ENCODE assay signal across 1 cellular context in the genomic region with DNA sequence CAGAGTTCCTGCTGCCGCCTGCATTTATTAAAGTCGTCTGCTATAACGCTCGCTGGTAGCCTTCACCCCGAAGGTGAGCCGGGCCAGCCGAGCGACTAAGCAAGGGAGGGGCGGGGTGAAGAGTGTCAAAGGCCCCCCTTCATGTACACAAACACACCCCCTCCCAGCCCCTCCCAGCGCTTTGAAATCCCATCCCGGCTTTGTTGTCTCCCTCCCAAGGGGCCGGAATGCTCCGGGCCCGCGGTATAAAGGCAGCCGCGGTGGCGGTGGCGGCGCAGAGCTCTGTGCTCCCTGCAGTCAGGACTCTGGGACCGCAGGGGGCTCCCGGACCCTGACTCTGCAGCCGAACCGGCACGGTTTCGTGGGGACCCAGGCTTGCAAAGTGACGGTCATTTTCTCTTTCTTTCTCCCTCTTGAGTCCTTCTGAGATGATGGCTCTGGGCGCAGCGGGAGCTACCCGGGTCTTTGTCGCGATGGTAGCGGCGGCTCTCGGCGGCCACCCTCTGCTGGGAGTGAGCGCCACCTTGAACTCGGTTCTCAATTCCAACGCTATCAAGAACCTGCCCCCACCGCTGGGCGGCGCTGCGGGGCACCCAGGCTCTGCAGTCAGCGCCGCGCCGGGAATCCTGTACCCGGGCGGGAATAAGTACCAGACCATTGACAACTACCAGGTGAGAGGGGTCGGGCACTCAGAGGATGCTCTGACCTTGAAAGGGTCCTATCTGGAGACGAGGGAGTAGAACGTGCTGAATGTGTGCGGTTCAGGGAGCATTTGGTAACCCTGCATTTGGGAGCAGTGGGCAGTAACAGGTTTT.
TF ChIP-seq lines count a peak whose summit lies in the region.

A gene with protein sequence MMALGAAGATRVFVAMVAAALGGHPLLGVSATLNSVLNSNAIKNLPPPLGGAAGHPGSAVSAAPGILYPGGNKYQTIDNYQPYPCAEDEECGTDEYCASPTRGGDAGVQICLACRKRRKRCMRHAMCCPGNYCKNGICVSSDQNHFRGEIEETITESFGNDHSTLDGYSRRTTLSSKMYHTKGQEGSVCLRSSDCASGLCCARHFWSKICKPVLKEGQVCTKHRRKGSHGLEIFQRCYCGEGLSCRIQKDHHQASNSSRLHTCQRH (plus strand): TSS at position 275 of the 815 bp plus-strand sequence. CDS start 154 bp downstream, at position 429.

TF ChIP-seq in HepG2, 621 proteins besides CTCF, POLR2A, EP300 and RAD21 (continued from another document and continues in another):
- TF ChIP-seq ZNF276 (CRISPR knock-in tag; IDR thresholded peaks at IDR 0.05; ENCODE audit: low read depth): peak; percentile 23; the same call in 1 of the 2 replicates
- TF ChIP-seq ZHX2 (IDR thresholded peaks at IDR 0.05; ENCODE audit: low read depth): no peak
- no peak; the same call in 1 of the 2 replicates for TF ChIP-seq ZHX2 (CRISPR knock-in tag; IDR thresholded peaks at IDR 0.05; ENCODE audit: borderline replicate concordance)
- no peak for TF ChIP-seq ZEB1 (IDR thresholded peaks at IDR 0.05; ENCODE audit: insufficient replicate concordance, low read depth)
- TF ChIP-seq AHR (CRISPR knock-in tag; IDR thresholded peaks at IDR 0.05): no peak
- peak; percentile 76; the same call in 1 of the 2 replicates for TF ChIP-seq ZNF703 (CRISPR knock-in tag; IDR thresholded peaks at IDR 0.05; ENCODE audit: borderline replicate concordance)
- no peak for TF ChIP-seq RFX5 (IDR thresholded peaks at IDR 0.05; ENCODE audit: low read depth, low read length)
- TF ChIP-seq, protein P1, sequence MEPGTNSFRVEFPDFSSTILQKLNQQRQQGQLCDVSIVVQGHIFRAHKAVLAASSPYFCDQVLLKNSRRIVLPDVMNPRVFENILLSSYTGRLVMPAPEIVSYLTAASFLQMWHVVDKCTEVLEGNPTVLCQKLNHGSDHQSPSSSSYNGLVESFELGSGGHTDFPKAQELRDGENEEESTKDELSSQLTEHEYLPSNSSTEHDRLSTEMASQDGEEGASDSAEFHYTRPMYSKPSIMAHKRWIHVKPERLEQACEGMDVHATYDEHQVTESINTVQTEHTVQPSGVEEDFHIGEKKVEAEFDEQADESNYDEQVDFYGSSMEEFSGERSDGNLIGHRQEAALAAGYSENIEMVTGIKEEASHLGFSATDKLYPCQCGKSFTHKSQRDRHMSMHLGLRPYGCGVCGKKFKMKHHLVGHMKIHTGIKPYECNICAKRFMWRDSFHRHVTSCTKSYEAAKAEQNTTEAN (CRISPR knock-in tag; conservative IDR thresholded peaks at IDR 0.05): 0 out of 2 replicates have a peak, but pooled peaks have one; percentile 43
- peak; percentile 76 for TF ChIP-seq ZNF350 (CRISPR knock-in tag; IDR thresholded peaks at IDR 0.05; ENCODE audit: borderline replicate concordance, low read depth)
- no peak for TF ChIP-seq MEIS1 (CRISPR knock-in tag; IDR thresholded peaks at IDR 0.05; ENCODE audit: borderline replicate concordance)
- no peak for TF ChIP-seq CC2D1A (CRISPR knock-in tag; IDR thresholded peaks at IDR 0.05)
- TF ChIP-seq, protein P2, sequence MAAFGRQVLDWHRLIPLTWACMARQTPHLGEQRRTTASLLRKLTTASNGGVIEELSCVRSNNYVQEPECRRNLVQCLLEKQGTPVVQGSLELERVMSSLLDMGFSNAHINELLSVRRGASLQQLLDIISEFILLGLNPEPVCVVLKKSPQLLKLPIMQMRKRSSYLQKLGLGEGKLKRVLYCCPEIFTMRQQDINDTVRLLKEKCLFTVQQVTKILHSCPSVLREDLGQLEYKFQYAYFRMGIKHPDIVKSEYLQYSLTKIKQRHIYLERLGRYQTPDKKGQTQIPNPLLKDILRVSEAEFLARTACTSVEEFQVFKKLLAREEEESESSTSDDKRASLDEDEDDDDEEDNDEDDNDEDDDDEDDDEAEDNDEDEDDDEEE (CRISPR knock-in tag; IDR thresholded peaks at IDR 0.05): no peak
- no peak; the same call in 1 of the 2 replicates for TF ChIP-seq ZNF75D (CRISPR knock-in tag; IDR thresholded peaks at IDR 0.05; ENCODE audit: borderline replicate concordance)
- TF ChIP-seq, protein P3, sequence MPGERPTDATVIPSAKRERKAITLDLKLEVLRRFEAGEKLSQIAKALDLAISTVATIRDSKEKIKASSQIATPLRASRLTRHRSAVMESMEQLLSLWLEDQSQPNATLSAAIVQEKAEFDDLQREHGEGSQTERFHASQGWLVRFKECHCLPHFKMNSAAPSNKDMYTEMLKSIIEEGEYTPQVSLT (CRISPR knock-in tag; IDR thresholded peaks at IDR 0.05; ENCODE audit: borderline replicate concordance, low read depth): no peak
- TF ChIP-seq BATF2 (CRISPR knock-in tag; IDR thresholded peaks at IDR 0.05): no peak
- peak; percentile 61 for TF ChIP-seq HNF1A (IDR thresholded peaks at IDR 0.05; ENCODE audit: low read depth)
- TF ChIP-seq HNF1A (CRISPR knock-in tag; IDR thresholded peaks at IDR 0.05; ENCODE audit: borderline replicate concordance): peak; percentile 81
- TF ChIP-seq HNRNPUL1 (IDR thresholded peaks at IDR 0.05; ENCODE audit: low read depth, low read length): no peak
- TF ChIP-seq NFE2 (CRISPR knock-in tag; IDR thresholded peaks at IDR 0.05): no peak
- TF ChIP-seq ZNF614 (CRISPR knock-in tag; IDR thresholded peaks at IDR 0.05; ENCODE audit: borderline replicate concordance): no peak; the same call in 1 of the 2 replicates
- no peak for TF ChIP-seq ZNF180 (CRISPR knock-in tag; IDR thresholded peaks at IDR 0.05; ENCODE audit: borderline replicate concordance, low read depth)
- no peak for TF ChIP-seq MXD4 (CRISPR knock-in tag; IDR thresholded peaks at IDR 0.05)
- no peak for TF ChIP-seq ZNF879 (CRISPR knock-in tag; IDR thresholded peaks at IDR 0.05)
- peak; percentile 87 for TF ChIP-seq RARA (CRISPR knock-in tag; IDR thresholded peaks at IDR 0.05)
- TF ChIP-seq RFXANK (CRISPR knock-in tag; IDR thresholded peaks at IDR 0.05): no peak
- TF ChIP-seq ZMAT5 (CRISPR knock-in tag; IDR thresholded peaks at IDR 0.05; ENCODE audit: borderline replicate concordance, low read depth): no peak
- no peak; the same call in 1 of the 2 replicates for TF ChIP-seq ARNT2 (CRISPR knock-in tag; IDR thresholded peaks at IDR 0.05; ENCODE audit: low read depth)
- TF ChIP-seq ZFP36L1 (CRISPR knock-in tag; IDR thresholded peaks at IDR 0.05): no peak
- TF ChIP-seq BORCS8-MEF2B (CRISPR knock-in tag; IDR thresholded peaks at IDR 0.05): peak; percentile 3; the same call in 1 of the 2 replicates
- TF ChIP-seq ZMYM3 (CRISPR knock-in tag; IDR thresholded peaks at IDR 0.05): peak; percentile 49
- TF ChIP-seq AFF4 (CRISPR knock-in tag; IDR thresholded peaks at IDR 0.05): peak; percentile 95
